In the genomic region with DNA sequence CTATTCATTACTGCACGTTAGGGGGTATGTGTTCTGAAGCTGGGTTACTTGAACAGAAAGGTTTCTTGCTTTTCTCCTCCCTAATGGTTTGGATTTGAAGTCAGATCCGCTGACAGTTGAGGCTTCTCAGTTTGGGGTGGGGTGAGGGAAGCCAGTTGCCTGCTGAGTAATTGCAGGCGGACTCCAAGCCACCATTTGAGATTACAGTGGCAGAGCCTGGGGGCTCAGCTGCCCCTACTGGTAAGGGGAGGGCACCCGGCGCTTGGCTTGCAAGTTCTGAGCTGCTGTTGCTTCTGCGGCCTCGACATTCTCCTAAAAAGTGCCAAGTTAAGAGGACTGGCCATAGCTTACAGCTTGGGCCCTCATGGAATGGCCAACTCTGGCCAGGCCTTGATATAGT, we compare ENCODE assay signal across 11 cellular contexts. TPM values are rescaled to one million over a fixed set of nuclear protein-coding genes. Genes with fewer than 3 reads are reported as not detected.
DNase-seq lines count a peak whose midpoint lies in the region; ATAC-seq and TF ChIP-seq lines count a peak whose summit lies in the region.
"Had no signal": no experiment of that assay in that cellular context is flagged by ENCODE, and none has a peak within 500 bp of the region (broad histone marks: within the 10 kb centered on the region; RNA-seq: fewer than 3 reads in every experiment).

No MANE protein-coding gene starts in this region.

- 82 to 88% methylated on average over 5 to 7 of the region's 7 CpGs for WGBS in body of pancreas, 2 donors

- DNase-seq in Calu3: no peak
- peak; percentile 43 for DNase-seq in NCI-H69 (lab: John Stamatoyannopoulos, UW)
- no peak for DNase-seq in colonic mucosa
- no peak for DNase-seq in natural killer cell
- no peak for DNase-seq in body of pancreas
- DNase-seq in left cardiac atrium: no peak
- DNase-seq in UCSD-AML1 (lab: John Stamatoyannopoulos, UW; ENCODE audit: unreplicated experiment): no peak
- DNase-seq: NK-92 treated with Interleukin-12 subunit alpha and Interleukin-12 subunit beta, amount 100 ng/mL, for 24 hours had no signal

- no TSS peak for BruUV-seq in Calu3 (replicated peaks; lab: Mats Ljungman, UMichigan)

- H3K9ac ChIP-seq in colonic mucosa (ENCODE audit: low read depth in 2 of 2, low read length in 2 of 2): peak overlapping the region in 1 of 2 donors; percentile 83

- H3K27me3 ChIP-seq in colonic mucosa: no peaks in the 10 kb centered on the region
- H3K27me3 ChIP-seq in body of pancreas: no peaks in the 10 kb centered on the region

- H3K27me3 Mint-ChIP-seq in Calu3 (ENCODE audit: unreplicated experiment) (no peaks in the 10 kb centered on the region), natural killer cell (ENCODE audit: low read depth in 2 of 2) (peaks cover 61 to 62% of the 10 kb centered on the region in 2 donors)

- H3K4me3 ChIP-seq in colonic mucosa (peak overlapping the region; percentile 58), body of pancreas (no peak overlapping the region)

- peak overlapping the region; percentile 74 for H3K4me3 Mint-ChIP-seq in Calu3 (ENCODE audit: low read depth, unreplicated experiment)
- H3K4me3 Mint-ChIP-seq in natural killer cell: peak overlapping the region; percentile 83

- intact Hi-C loops in Calu3 (cut with micrococcal nuclease; ENCODE audit: unreplicated experiment) (no loop called here), colonic mucosa (cut with DNase I) (no loop called here), natural killer cell (cut with micrococcal nuclease) (no loop called here), body of pancreas (cut with DNase I) (no loop called here), left cardiac atrium (cut with DNase I) (no loop called here)

- H3K27ac ChIP-seq in colonic mucosa (no peak overlapping the region), body of pancreas (no peak overlapping the region)

- ATAC-seq in natural killer cell: no peak
- no peak for ATAC-seq in body of pancreas
- no peak for ATAC-seq in HG02763 (IDR thresholded peaks at IDR 0.05; ENCODE audit: unreplicated experiment)
- no peak for ATAC-seq in left cardiac atrium

- CTCF ChIA-PET in Calu3 (lab: Charles Lee): interaction anchor here (0.9 to 2.3 kb wide), 2 partner anchors 71 to 119 kb away, joined by 3 to 5 read pairs; no protein-coding TSS in a partner anchor

- H3K9me3 ChIP-seq in colonic mucosa (no peaks in the 10 kb centered on the region), body of pancreas (no peaks in the 10 kb centered on the region)

- H3K36me3 ChIP-seq in colonic mucosa: no peaks in the 10 kb centered on the region
- no peaks in the 10 kb centered on the region for H3K36me3 ChIP-seq in body of pancreas (replicated peaks in 1 of 2; ENCODE audit: insufficient read depth in 1 of 2, low read depth in 2 of 2)

- H3K9me3 Mint-ChIP-seq in Calu3 (ENCODE audit: low read depth, unreplicated experiment) (no peaks in the 10 kb centered on the region), natural killer cell (no peaks in the 10 kb centered on the region)

- H3K4me1 ChIP-seq in colonic mucosa (peaks cover 7% of the 10 kb centered on the region), body of pancreas (peaks cover 37% of the 10 kb centered on the region)

- H3K27ac Mint-ChIP-seq in Calu3 (ENCODE audit: unreplicated experiment) (no peak overlapping the region), natural killer cell (peak overlapping the region in 1 of 2 donors; percentile 85)

- peaks cover 6% of the 10 kb centered on the region for H3K36me3 Mint-ChIP-seq in Calu3 (ENCODE audit: insufficient read depth, unreplicated experiment)
- no peaks in the 10 kb centered on the region for H3K36me3 Mint-ChIP-seq in natural killer cell

- no peak for TF ChIP-seq CTCF in Calu3 (IDR thresholded peaks at IDR 0.05; ENCODE audit: unreplicated experiment)
- TF ChIP-seq CTCF in colonic mucosa (IDR thresholded peaks at IDR 0.05): no peak
- no peak for TF ChIP-seq CTCF in natural killer cell (IDR thresholded peaks at IDR 0.05)
- no peak for TF ChIP-seq CTCF in body of pancreas (IDR thresholded peaks at IDR 0.05)

- TF ChIP-seq POLR2A in body of pancreas (IDR thresholded peaks at IDR 0.05): no peak

- H3K4me1 Mint-ChIP-seq in Calu3 (ENCODE audit: low read depth, unreplicated experiment) (peaks cover 31% of the 10 kb centered on the region), natural killer cell (peaks cover 34 to 41% of the 10 kb centered on the region in 2 donors)

RNA-seq across cellular contexts. Expression of gene GRHL3, which starts 2.0 kb away (rescaled TPM):
- total RNA-seq in Calu3 (2022) (1.4 and 2.9 TPM in 2 replicates), colonic mucosa (1 to 10 TPM in 1 of 2 donors, under 1 TPM in 1; 0.64 to 1.5 TPM), natural killer cell (not detected), body of pancreas (not detected), left cardiac atrium (under 1 TPM in 1 of 2 donors, not detected in 1; 0.26 TPM)
- total RNA-seq: dermis microvascular lymphatic vessel endothelial cell, lung microvascular endothelial cell had no signal
